ENCODE assay signal across 15 cellular contexts in the genomic region with DNA sequence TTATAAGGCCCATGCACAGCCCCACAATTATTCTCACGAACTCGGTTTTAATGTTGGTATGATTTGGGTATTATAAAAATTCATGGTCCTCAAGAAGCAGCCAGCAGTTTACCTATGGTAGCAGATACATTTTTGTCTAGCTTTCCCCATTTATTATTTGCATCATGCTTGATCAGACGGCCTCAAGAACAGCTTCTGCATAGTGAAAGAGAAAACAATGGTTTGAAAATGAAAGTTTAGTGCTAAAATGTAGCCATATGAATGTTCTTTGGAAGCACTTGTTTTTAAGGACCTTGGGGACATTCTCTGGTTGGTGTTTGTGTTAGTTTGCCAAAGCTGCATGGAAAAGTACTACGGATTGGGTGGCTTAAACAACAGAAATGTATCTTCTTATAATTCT.
DNase-seq lines count a peak whose midpoint lies in the region; ATAC-seq lines count a peak whose summit lies in the region.
"Had no signal": no experiment of that assay in that cellular context is flagged by ENCODE, and none has a peak within 500 bp of the region (broad histone marks: within the 10 kb centered on the region; RNA-seq: fewer than 3 reads in every experiment).

No MANE protein-coding gene starts in this region.

- DNase-seq in UCSD-AML1 (lab: John Stamatoyannopoulos, UW; ENCODE audit: unreplicated experiment), result no peak
- DNase-seq in DMS 273 treated with DMSO at 0.1 percent for 48 hours (lab: John Stamatoyannopoulos, UW), result no peak
- no peak for DNase-seq in NCI-H1694 (lab: John Stamatoyannopoulos, UW)
- DNase-seq: C1 segment of cervical spinal cord; CD4-positive, alpha-beta memory T cell; DMS153; DMS79 treated with DMSO at 0.1 percent for 48 hours; GDM1; Karpas-422 had no signal

- ATAC-seq in GM18502 (IDR thresholded peaks at IDR 0.05; ENCODE audit: poor library complexity, unreplicated experiment) (peak; percentile 53), GM18870 (IDR thresholded peaks at IDR 0.05; ENCODE audit: unreplicated experiment) (peak; percentile 39), GM21576 (IDR thresholded peaks at IDR 0.05; ENCODE audit: unreplicated experiment) (peak; percentile 49), HG03342 (IDR thresholded peaks at IDR 0.05; ENCODE audit: unreplicated experiment) (peak; percentile 57), GM18517 (IDR thresholded peaks at IDR 0.05; ENCODE audit: unreplicated experiment) (no peak)
- ATAC-seq: K562 had no signal
